Comparison of ENCODE assay signal across 1 cellular context in genomic region chr5:98975223-98975622, GRCh38.
TF ChIP-seq lines count a peak whose summit lies in the region.

No MANE protein-coding gene starts in this region.

TF ChIP-seq in HepG2, 621 proteins besides CTCF, POLR2A, EP300 and RAD21 (continued from another document):
- no peak for TF ChIP-seq ARID4A (CRISPR knock-in tag; IDR thresholded peaks at IDR 0.05; ENCODE audit: borderline replicate concordance)
